In genomic region chr1:177488722-177489121, GRCh38 we compare ENCODE assay signal across 10 cellular contexts.
"Had no signal": no experiment of that assay in that cellular context is flagged by ENCODE, and none has a peak within 500 bp of the region (broad histone marks: within the 10 kb centered on the region; RNA-seq: fewer than 3 reads in every experiment).

No MANE protein-coding gene starts in this region.

- H3K27ac ChIP-seq: GM23248, HL-60 had no signal

- DNase-seq: GM23248, GOT3, H7, HFFc6, KG1 had no signal

- H2AFZ ChIP-seq: GM23248 had no signal

- H3K36me3 Mint-ChIP-seq: IgD-negative memory B cell had no signal

- ATAC-seq: HCT116, HepG2 had no signal

- H3K4me3 Mint-ChIP-seq: HFFc6, IgD-negative memory B cell had no signal

- H3K4me1 ChIP-seq: HAP-1 had no signal

- H3K4me1 Mint-ChIP-seq: IgD-negative memory B cell had no signal

- H3K4me3 ChIP-seq: GM23248, HAP-1 had no signal

- H3K27ac Mint-ChIP-seq: HFFc6, IgD-negative memory B cell had no signal

- H3K9ac ChIP-seq: GM23248 had no signal

- H3K36me3 ChIP-seq: HAP-1 had no signal

- H3K27me3 Mint-ChIP-seq: IgD-negative memory B cell had no signal

- H3K9me3 ChIP-seq: HAP-1 had no signal
